ENCODE assay signal across 7 cellular contexts in the genomic region with DNA sequence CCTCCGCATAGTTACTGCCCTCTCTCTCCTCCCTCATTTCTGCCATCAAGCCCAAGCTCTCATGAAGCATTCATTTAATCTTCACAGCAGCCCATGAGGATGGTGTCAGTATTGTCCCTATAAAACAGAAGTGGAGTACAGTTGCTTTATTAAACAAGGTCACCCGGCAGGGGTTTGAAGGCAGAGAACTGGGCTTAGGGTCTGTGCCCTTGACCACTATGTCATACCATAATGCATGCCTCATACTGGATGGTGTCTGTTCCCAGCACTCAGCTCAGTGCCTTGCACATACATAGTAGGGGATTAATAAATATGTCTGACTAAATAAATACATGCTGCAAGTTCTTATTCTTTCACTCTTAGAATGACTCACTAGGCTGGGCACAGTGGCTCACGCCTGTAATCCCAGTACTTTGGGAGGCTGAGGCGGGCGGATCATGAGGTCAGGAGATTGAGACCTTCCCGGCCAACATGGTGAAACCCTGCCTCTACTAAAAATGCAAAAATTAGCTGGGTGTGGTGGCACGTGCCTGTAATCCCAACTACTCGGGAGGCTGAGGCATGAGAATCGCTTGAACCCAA. TPM values are rescaled to one million over a fixed set of nuclear protein-coding genes. Genes with fewer than 3 reads are reported as not detected.
DNase-seq lines count a peak whose midpoint lies in the region; ATAC-seq and TF ChIP-seq lines count a peak whose summit lies in the region.
"Not testable (repeated sequence)": the region's sequence is repeated elsewhere in the genome, so short reads cannot be mapped to it uniquely, and the experiment has no call there.

No MANE protein-coding gene starts in this region.

- H3K4me3 Mint-ChIP-seq in HFFc6 = peak overlapping the region; percentile 29; the same call in 1 of the 2 replicates
- peak overlapping the region; percentile 65 for H3K4me3 Mint-ChIP-seq in activated naive CD8-positive, alpha-beta T cell treated with anti-CD3 and anti-CD28 coated beads for 36 hours

- H3K27me3 Mint-ChIP-seq in HFFc6 (ENCODE audit: insufficient read depth); activated naive CD8-positive, alpha-beta T cell treated with anti-CD3 and anti-CD28 coated beads for 36 hours: not testable (repeated sequence)

- not testable (repeated sequence) for H2BK5ac ChIP-seq in neuronal stem cell (ENCODE audit: low read length)

- not testable (repeated sequence) for H3K4me3 ChIP-seq in SJCRH30; neuronal stem cell (ENCODE audit: low read length in 2 of 2)

- not testable (repeated sequence) for H3K79me1 ChIP-seq in neuronal stem cell (ENCODE audit: low read depth, low read length)

- H4K8ac ChIP-seq in neuronal stem cell (ENCODE audit: low read depth, low read length) = not testable (repeated sequence)

- not testable (repeated sequence) for H3K9ac ChIP-seq in neuronal stem cell (ENCODE audit: low read depth, low read length, poor library complexity)

- TF ChIP-seq CTCF in HFFc6 (IDR thresholded peaks at IDR 0.05) = not testable (repeated sequence)

- not testable (repeated sequence) for H3K9me3 Mint-ChIP-seq in HFFc6; activated naive CD8-positive, alpha-beta T cell treated with anti-CD3 and anti-CD28 coated beads for 36 hours

- H3K18ac ChIP-seq in neuronal stem cell (ENCODE audit: low read length) = not testable (repeated sequence)

- not testable (repeated sequence) for H3K36me3 Mint-ChIP-seq in HFFc6 (ENCODE audit: low read depth); activated naive CD8-positive, alpha-beta T cell treated with anti-CD3 and anti-CD28 coated beads for 36 hours

- peaks cover 18% of the 10 kb centered on the region for H3K4me1 ChIP-seq in SJCRH30
- H3K4me1 ChIP-seq in neuronal stem cell (ENCODE audit: control insufficient read depth in 2 of 2, insufficient read depth in 1 of 2, low read depth in 1 of 2, low read length in 2 of 2) = not testable (repeated sequence)

- not testable (repeated sequence) for H4K91ac ChIP-seq in neuronal stem cell (ENCODE audit: low read depth, low read length, poor library complexity)

- not testable (repeated sequence) for H2BK12ac ChIP-seq in neuronal stem cell (ENCODE audit: low read length)

- DNase-seq in HFFc6 (peak; percentile 16), SJCRH30 (peak; percentile 4 to 22), germinal center (ENCODE audit: low spot score) (peak; percentile 15)
- DNase-seq in activated naive CD8-positive, alpha-beta T cell treated with anti-CD3 and anti-CD28 coated beads for 36 hours = peak; percentile 55
- not testable (repeated sequence) for DNase-seq in neuronal stem cell (ENCODE audit: low spot score)

- H2BK15ac ChIP-seq in neuronal stem cell (ENCODE audit: low read length) = not testable (repeated sequence)

- H3K4me2 ChIP-seq in neuronal stem cell (ENCODE audit: insufficient read depth, low read length, poor library complexity, severe bottlenecking) = not testable (repeated sequence)

- H3K27ac ChIP-seq in SJCRH30; neuronal stem cell (replicated peaks; ENCODE audit: low read length): not testable (repeated sequence)

- not testable (repeated sequence) for H2AK5ac ChIP-seq in neuronal stem cell (ENCODE audit: low read depth, low read length)

- ATAC-seq in GM18870 (IDR thresholded peaks at IDR 0.05; ENCODE audit: unreplicated experiment) (peak; percentile 44), HG03460 (IDR thresholded peaks at IDR 0.05; ENCODE audit: unreplicated experiment) (peak; percentile 34)

- peak overlapping the region; percentile 66 for H3K27ac Mint-ChIP-seq in HFFc6
- peak overlapping the region; percentile 92 for H3K27ac Mint-ChIP-seq in activated naive CD8-positive, alpha-beta T cell treated with anti-CD3 and anti-CD28 coated beads for 36 hours

- H3K4ac ChIP-seq in neuronal stem cell (ENCODE audit: low read length) = not testable (repeated sequence)

- H3K14ac ChIP-seq in neuronal stem cell (ENCODE audit: low read length) = not testable (repeated sequence)

- not testable (repeated sequence) for H2BK120ac ChIP-seq in neuronal stem cell (ENCODE audit: low read depth, low read length)

- no CpG with 5 or more reads among the region's 9 CpGs for WGBS in neuronal stem cell (ENCODE audit: extremely low coverage in 2 of 2, insufficient read length in 2 of 2, insufficient replicate concordance in 1 of 2), 2 donors

- H3K9me3 ChIP-seq in SJCRH30 (replicated peaks); neuronal stem cell (replicated peaks in 1 of 2; ENCODE audit: control insufficient read depth in 2 of 2, insufficient read depth in 1 of 2, low read depth in 1 of 2, low read length in 2 of 2): not testable (repeated sequence)

- H3K23ac ChIP-seq in neuronal stem cell (ENCODE audit: low read depth, low read length, poor library complexity) = not testable (repeated sequence)

- H3K4me1 Mint-ChIP-seq in HFFc6 (ENCODE audit: low read depth) = peaks cover 31% of the 10 kb centered on the region
- peaks cover 46% of the 10 kb centered on the region for H3K4me1 Mint-ChIP-seq in activated naive CD8-positive, alpha-beta T cell treated with anti-CD3 and anti-CD28 coated beads for 36 hours

- not testable (repeated sequence) for H3K36me3 ChIP-seq in SJCRH30; neuronal stem cell (replicated peaks in 1 of 2; ENCODE audit: control insufficient read depth in 2 of 2, insufficient read depth in 2 of 2, low read length in 2 of 2)

- H3K27me3 ChIP-seq in SJCRH30; neuronal stem cell (ENCODE audit: control insufficient read depth in 3 of 3, insufficient read depth in 3 of 3, low read depth in 1 of 3, low read length in 3 of 3): not testable (repeated sequence)

- H2AFZ ChIP-seq in neuronal stem cell (ENCODE audit: low read length) = peak overlapping the region; percentile 71

RNA-seq across cellular contexts. Expression of gene ZNF592, which starts 12.8 kb away (rescaled TPM):
- 10 to 100 TPM; 15.4 to 19.0 (median 17.6) TPM for total RNA-seq in HFFc6 (2021; fragmentation: NEBNext Ultra II Directional; extraction: Animal tissue kit (Norgen Biotek cat#: 25700))
- 12.6 and 13.0 TPM in 2 replicates for total RNA-seq in SJCRH30 (2014; rRNA removed; shearing (Covaris generic))
- 10 to 100 TPM; 24.5 to 26.5 TPM for total RNA-seq in activated naive CD8-positive, alpha-beta T cell treated with anti-CD3 and anti-CD28 coated beads for 36 hours
- polyA plus RNA-seq in neuronal stem cell (2013, experiment 1 of 2) = 9.5 TPM
- 9.8 TPM for polyA plus RNA-seq in neuronal stem cell (2013, experiment 2 of 2)

RNA-seq across cellular contexts. Expression of gene SEC11A, which starts 19.6 kb away (rescaled TPM):
- 100 to 1,000 TPM; 203 to 230 (median 221) TPM for total RNA-seq in HFFc6 (2021; fragmentation: NEBNext Ultra II Directional; extraction: Animal tissue kit (Norgen Biotek cat#: 25700))
- 258 and 277 TPM in 2 replicates for total RNA-seq in SJCRH30 (2014; rRNA removed; shearing (Covaris generic))
- 10 to 100 TPM; 89.3 to 93.5 TPM for total RNA-seq in activated naive CD8-positive, alpha-beta T cell treated with anti-CD3 and anti-CD28 coated beads for 36 hours
- polyA plus RNA-seq in neuronal stem cell (2013, experiment 1 of 2) = 292 TPM
- polyA plus RNA-seq in neuronal stem cell (2013, experiment 2 of 2) = 291 TPM
